ENCODE assay signal across 8 cellular contexts in genomic region chr2:113720167-113720566, GRCh38. TPM values are rescaled to one million over a fixed set of nuclear protein-coding genes. Genes with fewer than 3 reads are reported as not detected.
DNase-seq lines count a peak whose midpoint lies in the region; TF ChIP-seq lines count a peak whose summit lies in the region.

No MANE protein-coding gene starts in this region.

- H3K9me3 Mint-ChIP-seq in osteocyte (ENCODE audit: unreplicated experiment) = no peaks in the 10 kb centered on the region

- no peak overlapping the region for H3K4me3 Mint-ChIP-seq in osteocyte (ENCODE audit: unreplicated experiment)

- DNase-seq in DMS 273 (lab: John Stamatoyannopoulos, UW; ENCODE audit: unreplicated experiment) (peak; percentile 25), DMS 273 treated with DMSO at 0.1 percent for 48 hours (lab: John Stamatoyannopoulos, UW) (no peak), NCI-H146 (lab: John Stamatoyannopoulos, UW) (peak; percentile 58), cardiac fibroblast (ENCODE audit: low read depth in 2 of 2) (peak; percentile 25 to 40), osteocyte (ENCODE audit: extremely low spot score, unreplicated experiment) (no peak), GM10248 (ENCODE audit: extremely low spot score) (no peak)
- no peak for DNase-seq in stimulated activated CD4-positive, alpha-beta T cell treated with anti-CD3 and anti-CD28 coated beads, Interleukin-4, amount 100 ng/mL, for 1 hour
- no peak for DNase-seq in stimulated activated CD4-positive, alpha-beta T cell treated with anti-CD3 and anti-CD28 coated beads, Interleukin-12 subunit alpha, Interleukin-12 subunit beta, amount 100 ng/mL, for 4 hours

- H3K36me3 Mint-ChIP-seq in osteocyte (ENCODE audit: unreplicated experiment) = peaks cover 36% of the 10 kb centered on the region

- H3K4me1 Mint-ChIP-seq in osteocyte (ENCODE audit: unreplicated experiment) = no peaks in the 10 kb centered on the region

- no peaks in the 10 kb centered on the region for H3K27me3 Mint-ChIP-seq in osteocyte (ENCODE audit: unreplicated experiment)

- H3K4me3 ChIP-seq in cardiac fibroblast (replicated peaks in 1 of 2; ENCODE audit: low read depth in 2 of 2, low read length in 2 of 2) = no peak overlapping the region

- CTCF ChIA-PET in GM10248 (lab: Yijun Ruan, JAX) = interaction anchor here (0.8 to 2.4 kb wide), 5 partner anchors 14 to 259 kb away, joined by 3 to 6 read pairs (median 3); no protein-coding TSS in a partner anchor

- POLR2A ChIA-PET in GM10248 (lab: Yijun Ruan, JAX) = interaction anchor here (0.7 kb wide), 1 partner anchor 33 kb away, joined by 3 read pairs; no protein-coding TSS in a partner anchor

- TF ChIP-seq CTCF in cardiac fibroblast (IDR thresholded peaks at IDR 0.05; ENCODE audit: low read depth, low read length) = peak; percentile 40
- TF ChIP-seq CTCF in osteocyte (IDR thresholded peaks at IDR 0.05) = peak; percentile 56
- TF ChIP-seq CTCF in GM10248 (IDR thresholded peaks at IDR 0.05; ENCODE audit: control extremely low read depth, extremely low read depth, low read depth, missing control alignments) = no peak

- H3K27ac Mint-ChIP-seq in osteocyte (ENCODE audit: unreplicated experiment) = no peak overlapping the region

RNA-seq across cellular contexts. Expression of gene SLC35F5, which starts 36.3 kb away (rescaled TPM):
- total RNA-seq in osteocyte = 83.4 and 89.0 TPM in 2 replicates

Comparison
In these comparisons a context has a peak if more than half of its experiments do, and no peak if none do; other contexts are left out.
1. DNase-seq: peak in DMS 273 (single experiment), NCI-H146 (single experiment) and cardiac fibroblast (2 of 2); none in DMS 273 treated with DMSO at 0.1 percent for 48 hours (single experiment), osteocyte (single experiment), GM10248 (single experiment), stimulated activated CD4-positive, alpha-beta T cell treated with anti-CD3 and anti-CD28 coated beads, Interleukin-4, amount 100 ng/mL, for 1 hour (single experiment) and stimulated activated CD4-positive, alpha-beta T cell treated with anti-CD3 and anti-CD28 coated beads, Interleukin-12 subunit alpha, Interleukin-12 subunit beta, amount 100 ng/mL, for 4 hours (single experiment).